Comparison of ENCODE assay signal across 7 cellular contexts in the genomic region with DNA sequence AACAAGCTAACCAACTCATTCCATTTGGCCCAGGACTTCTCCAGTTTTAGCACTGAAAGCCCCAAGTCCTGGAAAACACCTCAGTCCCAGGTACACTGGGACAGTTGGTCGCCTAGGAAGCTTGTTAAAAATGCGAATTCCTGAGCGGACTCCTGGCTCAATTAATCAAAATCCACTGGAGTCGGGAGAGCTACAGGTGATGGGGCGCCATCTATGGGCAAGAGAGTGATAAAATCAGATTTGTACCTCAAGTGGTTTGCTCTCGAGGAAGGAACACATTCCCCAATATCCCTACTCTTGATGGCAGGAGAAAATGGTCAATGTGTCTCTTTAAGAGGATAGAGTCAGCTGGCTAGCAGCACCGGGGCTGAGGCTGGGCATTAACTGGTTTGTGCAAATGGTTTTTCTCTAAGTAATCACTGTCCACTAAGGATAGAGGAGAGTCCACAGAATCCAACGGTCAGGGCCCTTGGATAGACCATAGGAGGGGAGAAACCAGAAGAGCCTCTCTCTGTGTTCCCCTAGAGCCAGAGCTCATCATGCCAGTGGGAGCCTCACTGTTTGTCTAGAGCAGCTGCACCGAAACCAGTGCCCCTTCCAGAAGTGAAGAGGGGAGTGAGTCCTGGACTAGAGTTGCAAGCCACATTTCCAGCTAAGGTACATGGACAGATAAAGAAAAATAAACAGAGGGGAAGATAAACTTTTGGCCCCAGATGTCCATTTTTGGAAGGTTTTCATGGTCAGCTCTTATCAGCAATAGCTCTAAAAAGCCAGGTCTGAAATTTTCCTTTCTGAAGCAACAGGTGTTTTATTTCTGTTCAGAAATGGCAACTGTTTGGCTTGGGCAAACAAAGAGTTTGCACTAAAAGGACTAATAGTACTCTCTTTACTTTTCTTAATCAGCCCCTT.
DNase-seq lines count a peak whose midpoint lies in the region; ATAC-seq and TF ChIP-seq lines count a peak whose summit lies in the region.

No MANE protein-coding gene starts in this region.

- H3K79me2 ChIP-seq in mammary epithelial cell (ENCODE audit: insufficient read depth, low read length), result no peaks in the 10 kb centered on the region

- DNase-seq in GM12864 (ENCODE audit: low read depth) (peak; percentile 10), NCI-H128 (lab: John Stamatoyannopoulos, UW; ENCODE audit: unreplicated experiment) (peak; percentile 30), T-helper 17 cell (peak; percentile 16 to 30 (median 22)), mammary epithelial cell (peak; percentile 49), islet precursor cell (peak; percentile 74)
- DNase-seq in stimulated activated CD4-positive, alpha-beta T cell treated with anti-CD3 and anti-CD28 coated beads, Interleukin-15, amount 100 ng/mL, for 24 hours, result peak; percentile 57

- H3K4me3 Mint-ChIP-seq in T-helper 17 cell, result no peak overlapping the region

- H3K27ac Mint-ChIP-seq in T-helper 17 cell, result no peak overlapping the region

- H2AFZ ChIP-seq in mammary epithelial cell (ENCODE audit: low read depth, low read length), result peak overlapping the region; percentile 50

- peaks cover 11% of the 10 kb centered on the region for H3K4me1 ChIP-seq in mammary epithelial cell (ENCODE audit: insufficient read depth, low read length)

- WGBS in mammary epithelial cell (ENCODE audit: low coverage, missing lambda C conversion rate), result 16% methylated on average over 7 of the region's 9 CpGs

- H3K4me1 Mint-ChIP-seq in T-helper 17 cell, result peaks cover 28% of the 10 kb centered on the region

- H3K27me3 Mint-ChIP-seq in T-helper 17 cell, result peaks cover 69% of the 10 kb centered on the region

- no TSS peak for BruUV-seq in mammary epithelial cell (replicated peaks; lab: Mats Ljungman, UMichigan)

- TF ChIP-seq CTCF in GM12864 (IDR thresholded peaks at IDR 0.05; ENCODE audit: low read depth, low read length, missing control alignments) (peak; percentile 73), mammary epithelial cell (conservative IDR thresholded peaks at IDR 0.05 in 1 of 2, IDR thresholded peaks at IDR 0.05 in 1 of 2; ENCODE audit: extremely low read depth in 1 of 2, insufficient read depth in 1 of 2, low read depth in 1 of 2, low read length in 2 of 2) (peak; percentile 69 to 84)

- intact Hi-C loops in mammary epithelial cell (cut with micrococcal nuclease), result loop anchor here (1.0 kb wide), 1 partner anchor 219 kb away; no protein-coding TSS in a partner anchor

- no peak for ATAC-seq in T-helper 17 cell
- ATAC-seq in GM18520 (IDR thresholded peaks at IDR 0.05; ENCODE audit: unreplicated experiment), result no peak

- H3K9ac ChIP-seq in mammary epithelial cell (ENCODE audit: insufficient read depth, low read length), result no peak overlapping the region

- H4K20me1 ChIP-seq in mammary epithelial cell (ENCODE audit: insufficient read depth, low read length), result no peaks in the 10 kb centered on the region

- no peak overlapping the region for H3K27ac ChIP-seq in mammary epithelial cell (ENCODE audit: insufficient read depth, low read depth, low read length)

- in situ Hi-C loops in mammary epithelial cell (cut with MboI; ENCODE audit: low sequenced_read_pairs in 2 of 2), result loop anchor here in 1 of 2 donors (10.0 kb wide), 1 partner anchor 220 kb away; no protein-coding TSS in a partner anchor

- peak overlapping the region; percentile 68 for H3K4me2 ChIP-seq in mammary epithelial cell (ENCODE audit: insufficient read depth, low read depth, low read length)

- no peaks in the 10 kb centered on the region for H3K36me3 ChIP-seq in mammary epithelial cell (ENCODE audit: insufficient read depth, low read length)

- H3K36me3 Mint-ChIP-seq in T-helper 17 cell (ENCODE audit: low read depth), result peaks cover 11% of the 10 kb centered on the region

- dilution Hi-C loops in mammary epithelial cell (cut with HindIII; ENCODE audit: low sequenced_read_pairs), result no loop called here

- no peaks in the 10 kb centered on the region for H3K27me3 ChIP-seq in mammary epithelial cell (ENCODE audit: insufficient read depth, low read length)

- CTCF ChIA-PET in mammary epithelial cell (lab: Charles Lee; ENCODE audit: low non-redundant PET), result interaction anchor here (0.6 to 0.7 kb wide), 3 partner anchors 18 to 148 kb away, joined by 3 to 8 read pairs (median 4); no protein-coding TSS in a partner anchor

- H3K9me3 ChIP-seq in T-helper 17 cell (ENCODE audit: control insufficient read depth, low read length, poor library complexity, severe bottlenecking) (no peaks in the 10 kb centered on the region), mammary epithelial cell (replicated peaks; ENCODE audit: insufficient read depth, low read length) (no peaks in the 10 kb centered on the region)

- H3K4me3 ChIP-seq in GM12864 (ENCODE audit: low read depth, low read length), result no peak overlapping the region
- no peak overlapping the region for H3K4me3 ChIP-seq in mammary epithelial cell (replicated peaks in 1 of 3; ENCODE audit: insufficient read depth in 1 of 3, low read depth in 2 of 3, low read length in 3 of 3)

Comparison
In these comparisons a context has a peak if more than half of its experiments do, and no peak if none do; other contexts are left out.
1. DNase-seq: peak in every context shown above with its lines; median percentile 74 in islet precursor cell; 57 in stimulated activated CD4-positive, alpha-beta T cell treated with anti-CD3 and anti-CD28 coated beads, Interleukin-15, amount 100 ng/mL, for 24 hours; 49 in mammary epithelial cell; 30 in NCI-H128; 22 in T-helper 17 cell; 10 in GM12864.